Comparison of ENCODE assay signal across 8 cellular contexts in the genomic region with DNA sequence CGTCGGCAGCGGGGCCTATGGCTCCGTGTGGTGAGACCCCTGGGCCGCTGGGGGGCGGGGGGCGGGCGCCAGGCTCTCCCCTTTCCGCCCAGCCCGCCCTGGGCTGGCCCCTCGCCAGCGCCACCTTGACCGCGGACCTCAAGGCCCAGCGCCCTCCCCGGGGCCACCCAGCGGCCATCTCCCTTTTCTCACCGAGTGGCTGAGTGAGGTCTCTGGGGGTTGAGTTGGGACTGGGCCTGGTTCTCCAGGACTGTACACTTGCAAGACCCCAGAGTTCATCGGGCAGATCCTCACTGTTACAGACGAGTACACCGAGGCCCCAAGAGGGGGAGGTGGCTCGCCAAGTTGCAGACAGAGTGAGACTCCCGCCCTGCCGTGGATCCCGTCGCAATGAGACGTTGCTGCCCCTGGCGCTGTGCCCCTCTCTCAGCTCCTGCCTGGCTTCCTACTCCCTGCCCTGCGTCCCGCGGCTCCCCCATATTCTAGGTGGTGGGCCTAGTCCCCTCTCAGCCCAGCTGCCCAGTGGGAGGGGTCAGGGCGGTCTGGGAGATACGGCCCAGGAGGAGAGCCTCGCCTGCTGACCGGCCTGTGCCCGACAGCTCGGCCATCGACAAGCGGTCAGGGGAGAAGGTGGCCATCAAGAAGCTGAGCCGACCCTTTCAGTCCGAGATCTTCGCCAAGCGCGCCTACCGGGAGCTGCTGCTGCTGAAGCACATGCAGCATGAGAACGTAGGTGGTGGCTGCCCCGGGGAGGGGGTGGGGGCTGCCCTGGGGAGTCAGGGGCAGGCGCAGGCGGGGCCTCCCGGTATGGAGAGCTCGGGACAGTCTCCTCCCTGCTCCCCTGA. TPM values are rescaled to one million over a fixed set of nuclear protein-coding genes. Genes with fewer than 3 reads are reported as not detected.
DNase-seq lines count a peak whose midpoint lies in the region; ATAC-seq and TF ChIP-seq lines count a peak whose summit lies in the region.

No MANE protein-coding gene starts in this region.

- H3K4me3 ChIP-seq in Karpas-422 (ENCODE audit: low read length): peak overlapping the region; percentile 61; the same call in 1 of the 2 replicates

- H3K27ac Mint-ChIP-seq in activated CD4-positive, alpha-beta memory T cell treated with anti-CD3 and anti-CD28 coated beads, Interleukin-2, amount 10 ng/mL, durations not matched to agents 7 days and 5 days: peak overlapping the region; percentile 93
- H3K27ac Mint-ChIP-seq in nephron progenitor cell: no peak overlapping the region
- H3K27ac Mint-ChIP-seq in type B pancreatic cell: peak overlapping the region; percentile 81

- no peaks in the 10 kb centered on the region for H3K36me3 ChIP-seq in Karpas-422 (ENCODE audit: insufficient read depth, low read length)

- H3K27ac ChIP-seq in Karpas-422 (ENCODE audit: low read length): no peak overlapping the region
- peak overlapping the region; percentile 87 for H3K27ac ChIP-seq in epithelial cell of prostate

- no peak for DNase-seq in Karpas-422
- DNase-seq in activated CD4-positive, alpha-beta memory T cell treated with anti-CD3 and anti-CD28 coated beads, Interleukin-2, amount 10 ng/mL, durations not matched to agents 7 days and 5 days: peak; percentile 65
- no peak for DNase-seq in epithelial cell of prostate (ENCODE audit: low read depth, low spot score)
- DNase-seq in nephron progenitor cell: peak; percentile 44
- no peak for DNase-seq in type B pancreatic cell (ENCODE audit: extremely low spot score, unreplicated experiment)
- no peak for DNase-seq in COLO829 (ENCODE audit: low spot score)

- H3K9ac ChIP-seq in Karpas-422 (ENCODE audit: low read length): peak overlapping the region; percentile 64

- peaks cover 53% of the 10 kb centered on the region for H3K4me1 Mint-ChIP-seq in activated CD4-positive, alpha-beta memory T cell treated with anti-CD3 and anti-CD28 coated beads, Interleukin-2, amount 10 ng/mL, durations not matched to agents 7 days and 5 days
- peaks cover 43% of the 10 kb centered on the region for H3K4me1 Mint-ChIP-seq in nephron progenitor cell
- H3K4me1 Mint-ChIP-seq in type B pancreatic cell (ENCODE audit: unreplicated experiment): peaks cover 31% of the 10 kb centered on the region

- CTCF ChIA-PET in activated CD4-positive, alpha-beta memory T cell treated with anti-CD3 and anti-CD28 coated beads, Interleukin-2, amount 10 ng/mL, durations not matched to agents 7 days and 5 days (lab: Charles Lee): interaction anchor here (0.9 to 5.9 kb wide), 13 partner anchors 9 to 221 kb away, joined by 3 to 47 read pairs (median 4); a partner anchor contains a TSS

- no peaks in the 10 kb centered on the region for H3K27me3 Mint-ChIP-seq in activated CD4-positive, alpha-beta memory T cell treated with anti-CD3 and anti-CD28 coated beads, Interleukin-2, amount 10 ng/mL, durations not matched to agents 7 days and 5 days
- H3K27me3 Mint-ChIP-seq in nephron progenitor cell (ENCODE audit: low read depth, poor library complexity): peaks cover 56% of the 10 kb centered on the region
- peaks cover 12% of the 10 kb centered on the region for H3K27me3 Mint-ChIP-seq in type B pancreatic cell

- H3K79me2 ChIP-seq in Karpas-422 (ENCODE audit: low read length): no peaks in the 10 kb centered on the region

- peak overlapping the region; percentile 74 for H3K4me2 ChIP-seq in Karpas-422 (ENCODE audit: low read depth, low read length, poor library complexity, severe bottlenecking)

- POLR2A ChIA-PET in activated CD4-positive, alpha-beta memory T cell treated with anti-CD3 and anti-CD28 coated beads, Interleukin-2, amount 10 ng/mL, durations not matched to agents 7 days and 5 days (lab: Charles Lee): interaction anchor here (0.7 to 5.3 kb wide), 24 partner anchors 10 to 1688 kb away, joined by 3 to 148 read pairs (median 4); a partner anchor contains a TSS

- no peaks in the 10 kb centered on the region for H3K9me2 ChIP-seq in Karpas-422 (replicated peaks; ENCODE audit: insufficient read depth, low read length)

- peak overlapping the region; percentile 86 for H3K4me3 Mint-ChIP-seq in activated CD4-positive, alpha-beta memory T cell treated with anti-CD3 and anti-CD28 coated beads, Interleukin-2, amount 10 ng/mL, durations not matched to agents 7 days and 5 days
- H3K4me3 Mint-ChIP-seq in nephron progenitor cell: peak overlapping the region; percentile 58
- peak overlapping the region; percentile 83 for H3K4me3 Mint-ChIP-seq in type B pancreatic cell

- peak overlapping the region; percentile 96; the same call in 1 of the 2 replicates for H2AFZ ChIP-seq in Karpas-422 (ENCODE audit: low read length)

- TF ChIP-seq CTCF in nephron progenitor cell (IDR thresholded peaks at IDR 0.05): no peak
- peak; percentile 53 for TF ChIP-seq CTCF in type B pancreatic cell (conservative IDR thresholded peaks at IDR 0.05)

- H3K36me3 Mint-ChIP-seq in activated CD4-positive, alpha-beta memory T cell treated with anti-CD3 and anti-CD28 coated beads, Interleukin-2, amount 10 ng/mL, durations not matched to agents 7 days and 5 days (ENCODE audit: low read depth): peaks cover 24% of the 10 kb centered on the region
- no peaks in the 10 kb centered on the region for H3K36me3 Mint-ChIP-seq in nephron progenitor cell (ENCODE audit: low read depth)
- H3K36me3 Mint-ChIP-seq in type B pancreatic cell: peaks cover 5% of the 10 kb centered on the region

- peaks cover 33% of the 10 kb centered on the region for H3K4me1 ChIP-seq in Karpas-422 (ENCODE audit: low read length)

- H3K27me3 ChIP-seq in Karpas-422 (ENCODE audit: low read length): no peaks in the 10 kb centered on the region

- H3K9me3 Mint-ChIP-seq in activated CD4-positive, alpha-beta memory T cell treated with anti-CD3 and anti-CD28 coated beads, Interleukin-2, amount 10 ng/mL, durations not matched to agents 7 days and 5 days: no peaks in the 10 kb centered on the region
- H3K9me3 Mint-ChIP-seq in nephron progenitor cell (no peaks in the 10 kb centered on the region), type B pancreatic cell (no peaks in the 10 kb centered on the region)

- H3K9me3 ChIP-seq in Karpas-422 (ENCODE audit: low read length): no peaks in the 10 kb centered on the region

- H4K20me1 ChIP-seq in Karpas-422 (ENCODE audit: insufficient read depth, low read depth, low read length): no peaks in the 10 kb centered on the region

- ATAC-seq in GM19023 (IDR thresholded peaks at IDR 0.05; ENCODE audit: unreplicated experiment) (peak; percentile 25), HG03175 (IDR thresholded peaks at IDR 0.05; ENCODE audit: unreplicated experiment) (no peak)

RNA-seq across cellular contexts. Expression of a gene that starts 0.6 kb away (rescaled TPM):
- total RNA-seq in Karpas-422 (2014; rRNA removed; shearing (Covaris generic); ENCODE audit: low replicate concordance): 1.6 and 2.1 TPM in 2 replicates
- total RNA-seq in activated CD4-positive, alpha-beta memory T cell treated with anti-CD3 and anti-CD28 coated beads, Interleukin-2, amount 10 ng/mL, durations not matched to agents 7 days and 5 days: 10 to 100 TPM; 53.7 to 56.2 TPM
- 29.4 and 67.6 TPM in 2 replicates for total RNA-seq in type B pancreatic cell (ENCODE audit: low replicate concordance)

Comparison
In these comparisons a context has a peak if more than half of its experiments do, and no peak if none do; other contexts are left out.
1. DNase-seq: peak in activated CD4-positive, alpha-beta memory T cell treated with anti-CD3 and anti-CD28 coated beads, Interleukin-2, amount 10 ng/mL, durations not matched to agents 7 days and 5 days (single experiment) and nephron progenitor cell (single experiment); none in Karpas-422 (single experiment), epithelial cell of prostate (single experiment), type B pancreatic cell (single experiment) and COLO829 (single experiment).
2. Peak in every context shown above with its lines, with median percentiles within 50 percentile points of each other: H3K4me3 Mint-ChIP-seq.